In the genomic region with DNA sequence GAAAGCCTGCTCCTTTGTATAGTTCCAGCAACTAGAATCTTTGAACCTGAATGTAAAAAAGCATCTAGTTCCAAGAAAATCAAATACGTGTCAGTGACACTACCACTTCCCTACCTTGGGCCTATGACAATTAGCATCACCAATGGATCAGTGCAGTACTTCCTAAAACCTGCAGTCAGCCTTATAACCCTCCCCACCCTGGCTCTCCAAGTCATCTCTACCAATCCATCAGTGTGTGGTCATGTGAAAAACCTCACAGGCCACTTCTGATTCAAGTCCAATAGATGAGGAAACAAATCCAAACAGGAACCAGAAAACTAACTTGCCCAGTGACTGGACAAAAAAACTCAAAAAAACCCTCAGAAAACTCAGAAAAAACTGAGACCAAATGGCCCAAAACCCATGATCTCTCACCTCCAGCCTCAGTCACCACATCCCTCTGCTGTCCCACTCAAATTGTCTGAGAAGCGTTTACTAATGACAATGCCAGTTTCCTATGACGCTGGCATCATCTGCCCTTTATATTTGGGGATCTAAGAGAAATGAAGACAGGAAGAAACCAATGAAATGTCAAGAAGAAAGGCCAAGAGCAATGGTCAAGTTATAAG, we compare ENCODE assay signal across 1 cellular context.
TF ChIP-seq lines count a peak whose summit lies in the region.

No MANE protein-coding gene starts in this region.

TF ChIP-seq in HEK293T, 16 proteins besides CTCF, POLR2A, EP300 and RAD21:
- TF ChIP-seq, protein P1, sequence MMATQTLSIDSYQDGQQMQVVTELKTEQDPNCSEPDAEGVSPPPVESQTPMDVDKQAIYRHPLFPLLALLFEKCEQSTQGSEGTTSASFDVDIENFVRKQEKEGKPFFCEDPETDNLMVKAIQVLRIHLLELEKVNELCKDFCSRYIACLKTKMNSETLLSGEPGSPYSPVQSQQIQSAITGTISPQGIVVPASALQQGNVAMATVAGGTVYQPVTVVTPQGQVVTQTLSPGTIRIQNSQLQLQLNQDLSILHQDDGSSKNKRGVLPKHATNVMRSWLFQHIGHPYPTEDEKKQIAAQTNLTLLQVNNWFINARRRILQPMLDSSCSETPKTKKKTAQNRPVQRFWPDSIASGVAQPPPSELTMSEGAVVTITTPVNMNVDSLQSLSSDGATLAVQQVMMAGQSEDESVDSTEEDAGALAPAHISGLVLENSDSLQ (IDR thresholded peaks at IDR 0.05): no peak
- no peak for TF ChIP-seq FOXA1 (IDR thresholded peaks at IDR 0.05)
- no peak for TF ChIP-seq NFRKB (IDR thresholded peaks at IDR 0.05)
- no peak for TF ChIP-seq LEF1 (IDR thresholded peaks at IDR 0.05; ENCODE audit: borderline replicate concordance)
- no peak for TF ChIP-seq L3MBTL2 (conservative IDR thresholded peaks at IDR 0.05)
- TF ChIP-seq TARDBP (IDR thresholded peaks at IDR 0.05): no peak
- TF ChIP-seq ZNF384 (IDR thresholded peaks at IDR 0.05): no peak
- no peak for TF ChIP-seq FOXK2 (IDR thresholded peaks at IDR 0.05)
- TF ChIP-seq HDGF (IDR thresholded peaks at IDR 0.05; ENCODE audit: borderline replicate concordance): no peak
